Comparison of ENCODE assay signal across 8 cellular contexts in the genomic region with DNA sequence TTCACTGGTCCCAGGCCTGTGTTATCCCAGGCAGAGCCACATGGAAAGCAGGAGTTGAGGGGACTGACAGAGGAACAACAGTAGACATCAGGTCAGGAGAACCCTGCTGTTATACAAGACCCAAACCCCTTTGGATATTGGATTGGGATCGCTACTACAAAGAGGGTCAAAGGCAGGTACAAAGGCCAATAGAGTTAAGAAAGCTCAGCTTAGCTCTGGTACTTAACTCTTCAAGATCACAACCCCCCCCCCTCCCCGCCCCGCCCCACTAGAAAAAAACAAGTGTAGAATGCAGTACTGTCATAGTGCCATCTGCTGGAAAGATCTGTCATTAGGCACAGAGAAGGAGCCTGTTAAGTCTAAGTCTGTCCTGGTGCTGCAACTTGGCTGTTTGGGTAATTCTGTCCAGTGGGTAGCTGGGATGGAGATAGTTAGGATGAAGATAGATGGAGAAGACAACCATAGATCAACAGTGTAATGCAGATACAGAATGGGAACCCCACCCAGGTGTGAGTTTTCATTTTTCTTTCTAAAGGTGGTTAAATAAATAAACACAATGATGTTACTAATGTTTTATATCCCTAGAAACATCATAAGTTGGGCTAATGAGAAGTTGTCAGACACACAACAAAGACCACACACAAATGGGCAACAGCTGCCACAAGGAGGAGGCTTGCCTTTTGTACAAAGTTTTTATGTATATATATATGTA. TPM values are rescaled to one million over a fixed set of nuclear protein-coding genes. Genes with fewer than 3 reads are reported as not detected.
DNase-seq lines count a peak whose midpoint lies in the region; TF ChIP-seq lines count a peak whose summit lies in the region.

No MANE protein-coding gene starts in this region.

- H3K27me3 ChIP-seq in A673 (replicated peaks; ENCODE audit: insufficient read depth, low read depth, low read length, poor library complexity) (no peaks in the 10 kb centered on the region), SJCRH30 (no peaks in the 10 kb centered on the region), spleen (replicated peaks in 1 of 7) (no peaks in the 10 kb centered on the region)

- POLR2A ChIA-PET in A673 (lab: Charles Lee; ENCODE audit: low non-redundant PET): no interaction called here

- peak; percentile 68 for TF ChIP-seq CTCF in A673 (conservative IDR thresholded peaks at IDR 0.05; ENCODE audit: low read depth, low read length)
- TF ChIP-seq CTCF in GM10266 (IDR thresholded peaks at IDR 0.05; ENCODE audit: control insufficient read depth, insufficient read depth, low read depth, missing control alignments): peak; percentile 63
- peak; percentile 66 for TF ChIP-seq CTCF in LNCAP (IDR thresholded peaks at IDR 0.05)
- peak; percentile 58 to 76 for TF ChIP-seq CTCF in brain (conservative IDR thresholded peaks at IDR 0.05)
- peak; percentile 22 to 80 (median 54) for TF ChIP-seq CTCF in spleen (IDR thresholded peaks at IDR 0.05 in 8 of 11, conservative IDR thresholded peaks at IDR 0.05 in 3 of 11)

- peak overlapping the region in 3 of 5 experiments; percentile 1 to 61 (median 3) for H3K27ac Mint-ChIP-seq in brain

- H3K4me1 ChIP-seq in A673 (ENCODE audit: insufficient read depth, low read length, poor library complexity, severe bottlenecking) (no peaks in the 10 kb centered on the region), SJCRH30 (no peaks in the 10 kb centered on the region), spleen (peaks cover 0 to 14% (median 6%) of the 10 kb centered on the region in 6 donors)

- peaks cover 37% of the 10 kb centered on the region for H3K36me3 Mint-ChIP-seq in brain

- WGBS in spleen, 5 donors: 50 to 61% (median 58%) methylated on average over 3 of the region's 3 CpGs

- CTCF ChIA-PET in A673 (lab: Charles Lee): interaction anchor here (0.6 to 1.2 kb wide), 7 partner anchors 20 to 342 kb away, joined by 3 to 10 read pairs (median 3); no protein-coding TSS in a partner anchor

- H3K27me3 Mint-ChIP-seq in brain: peaks cover 3% of the 10 kb centered on the region

- no peaks in the 10 kb centered on the region for H3K9me3 Mint-ChIP-seq in brain

- H3K4me3 ChIP-seq in A673 (ENCODE audit: low read depth, low read length, poor library complexity, severe bottlenecking): no peak overlapping the region
- no peak overlapping the region for H3K4me3 ChIP-seq in SJCRH30
- no peak overlapping the region for H3K4me3 ChIP-seq in spleen

- DNase-seq in A673 (ENCODE audit: low spot score) (peak; percentile 79), GM10266 (ENCODE audit: extremely low spot score) (peak; percentile 58), SJCRH30 (peak; percentile 27 to 76), iPS-NIHi11 (ENCODE audit: low spot score) (peak; percentile 73), spleen (no peak), C1 segment of cervical spinal cord (lab: John Stamatoyannopoulos, UW) (no peak)

- intact Hi-C loops in A673 (cut with micrococcal nuclease; ENCODE audit: unreplicated experiment) (loop anchor here (5.0 kb wide), 1 partner anchor 78 kb away; no protein-coding TSS in a partner anchor), spleen (cut with DNase I; ENCODE audit: low total_unique reads) (no loop called here)

- no peaks in the 10 kb centered on the region for H3K9me3 ChIP-seq in A673 (ENCODE audit: low read depth, low read length, poor library complexity, severe bottlenecking)
- H3K9me3 ChIP-seq in SJCRH30 (replicated peaks): no peaks in the 10 kb centered on the region
- H3K9me3 ChIP-seq in spleen: no peaks in the 10 kb centered on the region

- peaks cover 24% of the 10 kb centered on the region for H3K4me1 Mint-ChIP-seq in brain

- TF ChIP-seq POLR2A in spleen (IDR thresholded peaks at IDR 0.05): no peak

- H3K27ac ChIP-seq in A673 (ENCODE audit: low read depth, low read length, poor library complexity, severe bottlenecking): no peak overlapping the region
- H3K27ac ChIP-seq in SJCRH30: no peak overlapping the region
- peak overlapping the region in 3 of 8 donors; percentile 19 to 65 (median 48) for H3K27ac ChIP-seq in spleen

- H3K36me3 ChIP-seq in A673 (ENCODE audit: insufficient read depth, low read length, poor library complexity, severe bottlenecking) (peaks cover 57% of the 10 kb centered on the region), SJCRH30 (peaks cover 37% of the 10 kb centered on the region), spleen (peaks cover 12 to 86% (median 54%) of the 10 kb centered on the region in 6 donors)

- no TSS peak for BruUV-seq in A673 (replicated peaks; lab: Mats Ljungman, UMichigan)

- no peak overlapping the region for H3K4me3 Mint-ChIP-seq in brain

RNA-seq across cellular contexts. Expression of gene REM2, which starts 17.2 kb away (rescaled TPM):
- total RNA-seq in A673 (2021): 0.15 TPM in 1 of 2 replicates, not detected in the other
- total RNA-seq in SJCRH30 (2014; rRNA removed; shearing (Covaris generic)): not detected in 2 replicates
- polyA plus RNA-seq in brain (ENCODE audit: insufficient read depth, low read depth, low replicate concordance): 9.3 TPM
- total RNA-seq in spleen: 1 to 10 TPM; 1.4 to 5.8 (median 3.0) TPM
- 1 to 10 TPM; 2.2 to 5.2 (median 3.4) TPM for polyA plus RNA-seq in spleen

RNA-seq across cellular contexts. Expression of gene RBM23, which starts 18.7 kb away (rescaled TPM):
- 105 and 118 TPM in 2 replicates for total RNA-seq in A673 (2021)
- total RNA-seq in SJCRH30 (2014; rRNA removed; shearing (Covaris generic)): 83.8 and 92.9 TPM in 2 replicates
- 104 TPM for polyA plus RNA-seq in brain (ENCODE audit: insufficient read depth, low read depth, low replicate concordance)
- total RNA-seq in spleen: 100 to 1,000 TPM in 4 of 7 donors, 10 to 100 TPM in 3; 84.9 to 875 (median 103) TPM
- 10 to 100 TPM; 19.0 to 40.3 (median 32.7) TPM for polyA plus RNA-seq in spleen

RNA-seq across cellular contexts. Expression of gene LRP10, which starts 28.7 kb away (rescaled TPM):
- total RNA-seq in A673 (2021): 7.8 and 11.8 TPM in 2 replicates
- 12.2 and 12.5 TPM in 2 replicates for total RNA-seq in SJCRH30 (2014; rRNA removed; shearing (Covaris generic))
- 51.6 TPM for polyA plus RNA-seq in brain (ENCODE audit: insufficient read depth, low read depth, low replicate concordance)
- 100 to 1,000 TPM in 6 of 7 donors, 10 to 100 TPM in 1; 99.6 to 205 (median 110) TPM for total RNA-seq in spleen
- polyA plus RNA-seq in spleen: 10 to 100 TPM in 1 of 3 donors, 1 to 10 TPM in 2; 7.9 to 22.3 (median 8.9) TPM

RNA-seq across cellular contexts. Expression of gene PRMT5, which starts 28.9 kb away (rescaled TPM):
- 244 and 273 TPM in 2 replicates for total RNA-seq in A673 (2021)
- total RNA-seq in SJCRH30 (2014; rRNA removed; shearing (Covaris generic)): 104 and 113 TPM in 2 replicates
- 64.5 TPM for polyA plus RNA-seq in brain (ENCODE audit: insufficient read depth, low read depth, low replicate concordance)
- total RNA-seq in spleen: 10 to 100 TPM; 31.1 to 44.7 (median 40.6) TPM
- 10 to 100 TPM; 18.6 to 30.6 (median 24.9) TPM for polyA plus RNA-seq in spleen

RNA-seq across cellular contexts. Expression of gene HAUS4, which starts 56.6 kb away (rescaled TPM):
- 62.7 and 73.9 TPM in 2 replicates for total RNA-seq in A673 (2021)
- 42.9 and 44.5 TPM in 2 replicates for total RNA-seq in SJCRH30 (2014; rRNA removed; shearing (Covaris generic))
- polyA plus RNA-seq in brain (ENCODE audit: insufficient read depth, low read depth, low replicate concordance): 37.9 TPM
- 10 to 100 TPM; 37.7 to 83.5 (median 50.6) TPM for total RNA-seq in spleen
- 10 to 100 TPM; 21.1 to 44.3 (median 31.5) TPM for polyA plus RNA-seq in spleen

Comparison
In these comparisons a context has a peak if more than half of its experiments do, and no peak if none do; other contexts are left out.
1. DNase-seq: peak in A673 (single experiment), GM10266 (single experiment), SJCRH30 (2 of 2) and iPS-NIHi11 (single experiment); none in spleen (single experiment) and C1 segment of cervical spinal cord (0 of 14).
2. Peak in every context shown above with its lines, with median percentiles within 50 percentile points of each other: CTCF ChIP-seq.